In the genomic region with DNA sequence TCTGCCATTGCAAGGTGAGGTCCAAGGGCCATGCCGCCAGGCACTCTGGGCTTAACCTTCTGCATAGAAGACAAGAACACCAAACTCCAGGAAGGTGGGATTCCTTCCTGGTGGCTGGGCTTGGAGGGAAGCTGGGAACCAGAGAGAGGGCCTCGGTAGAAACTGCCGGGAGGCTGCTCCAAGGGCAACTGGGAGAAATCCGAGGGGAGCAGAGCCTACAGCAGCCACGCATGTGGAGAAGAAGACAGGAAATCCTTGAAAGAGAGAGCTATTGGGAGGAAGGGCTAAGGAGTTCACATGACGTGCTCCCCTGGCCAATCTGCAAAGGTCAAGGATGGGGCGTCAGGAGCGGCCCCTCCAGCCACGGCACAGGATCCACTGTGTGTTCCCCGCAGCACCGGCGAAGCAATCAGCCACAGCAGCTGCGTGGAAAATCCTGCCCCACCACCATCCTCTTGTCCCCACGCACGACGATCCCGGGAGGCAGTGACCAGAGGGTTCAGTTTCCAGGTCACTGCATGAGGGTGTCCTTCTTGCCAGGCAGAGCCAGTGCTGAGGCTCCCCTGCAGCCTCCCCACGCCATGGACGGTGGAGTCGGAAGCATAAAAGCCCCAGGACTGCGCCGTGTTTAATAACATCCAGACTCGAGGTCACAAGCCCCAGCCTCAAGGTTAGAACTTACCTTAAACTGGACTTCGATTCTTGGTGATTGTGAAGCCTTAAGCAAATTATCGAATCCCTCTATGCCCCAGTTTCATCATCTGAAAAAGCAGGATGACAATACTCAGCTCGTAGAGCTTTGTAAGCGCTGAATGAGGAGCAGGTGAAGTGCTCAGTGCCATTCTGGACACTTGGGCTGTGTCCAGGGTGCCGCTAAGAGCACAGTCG, we compare ENCODE assay signal across 24 cellular contexts. TPM values are rescaled to one million over a fixed set of nuclear protein-coding genes. Genes with fewer than 3 reads are reported as not detected.
DNase-seq lines count a peak whose midpoint lies in the region; ATAC-seq, FAIRE-seq and TF ChIP-seq lines count a peak whose summit lies in the region.
"Had no signal": no experiment of that assay in that cellular context is flagged by ENCODE, and none has a peak within 500 bp of the region (broad histone marks: within the 10 kb centered on the region; RNA-seq: fewer than 3 reads in every experiment).

No MANE protein-coding gene starts in this region.

- peaks cover 46% of the 10 kb centered on the region for H3K4me1 ChIP-seq in HepG2 (ENCODE audit: insufficient read depth, low read length)
- no peaks in the 10 kb centered on the region for H3K4me1 ChIP-seq in right lobe of liver
- peaks cover 11 to 13% of the 10 kb centered on the region in 2 donors for H3K4me1 ChIP-seq in adrenal gland (replicated peaks in 1 of 2)
- H3K4me1 ChIP-seq in mesendoderm (ENCODE audit: control insufficient read depth, low read depth, low read length), result no peaks in the 10 kb centered on the region
- H3K4me1 ChIP-seq in spleen, result peaks cover 0 to 11% (median 0%) of the 10 kb centered on the region in 6 donors

- H4K20me1 ChIP-seq in HepG2 (ENCODE audit: insufficient read depth, low read length), result no peaks in the 10 kb centered on the region
- H4K20me1 ChIP-seq: BLaER1 treated with 17β-estradiol and CSF1 and Interleukin-3, amounts not matched to agents 10 nM and 100 nM had no signal

- no peak overlapping the region for H3K56ac ChIP-seq in mesendoderm (ENCODE audit: low read length)

- intact Hi-C loops in HepG2 (cut with micrococcal nuclease; ENCODE audit: unreplicated experiment), result no loop called here
- intact Hi-C loops in right lobe of liver (cut with DNase I), result loop anchor here in 1 of 2 donors (10.0 kb wide), 1 partner anchor 253 kb away; no protein-coding TSS in a partner anchor
- intact Hi-C loops in adrenal gland (cut with DNase I), result loop anchor here in 1 of 2 donors (5.0 kb wide), 1 partner anchor 45 kb away; no protein-coding TSS in a partner anchor
- intact Hi-C loops in spleen (cut with DNase I; ENCODE audit: low total_unique reads), result no loop called here

- H2BK15ac ChIP-seq in mesendoderm (replicated peaks; ENCODE audit: low read depth), result no peak overlapping the region

- TF ChIP-seq CTCF in HepG2 (CRISPR knock-in tag; IDR thresholded peaks at IDR 0.05), result no peak
- TF ChIP-seq CTCF in right lobe of liver (IDR thresholded peaks at IDR 0.05), result no peak
- no peak for TF ChIP-seq CTCF in adrenal gland (IDR thresholded peaks at IDR 0.05)
- no peak for TF ChIP-seq CTCF in spleen (IDR thresholded peaks at IDR 0.05 in 8 of 11, conservative IDR thresholded peaks at IDR 0.05 in 3 of 11)

- TF ChIP-seq POLR2A in HepG2 (IDR thresholded peaks at IDR 0.05; ENCODE audit: insufficient read depth in 1 of 2, low read depth in 2 of 2, low read length in 2 of 2), result peak in 1 of 2 experiments; percentile 15; a peak in 2 of 4 replicates
- TF ChIP-seq POLR2A in right lobe of liver (IDR thresholded peaks at IDR 0.05), result no peak
- peak in 1 of 2 donors; percentile 60 for TF ChIP-seq POLR2A in adrenal gland (IDR thresholded peaks at IDR 0.05)
- no peak for TF ChIP-seq POLR2A in spleen (IDR thresholded peaks at IDR 0.05)

- H3K27ac ChIP-seq in HepG2 (ENCODE audit: extremely low read length, insufficient read depth, low read length), result peak overlapping the region; percentile 44
- H3K27ac ChIP-seq in right lobe of liver, result no peak overlapping the region
- peak overlapping the region in 3 of 5 donors; percentile 49 to 80 (median 60) for H3K27ac ChIP-seq in adrenal gland
- H3K27ac ChIP-seq in mesendoderm (ENCODE audit: low read depth, low read length), result no peak overlapping the region
- H3K27ac ChIP-seq in spleen, result no peak overlapping the region
- H3K27ac ChIP-seq: BLaER1 treated with 17β-estradiol and CSF1 and Interleukin-3, amounts not matched to agents 10 nM and 100 nM; SJSA1 had no signal

- WGBS in HepG2 (ENCODE audit: low lambda C conversion rate), result 14% methylated on average over 18 of the region's 29 CpGs
- WGBS in right lobe of liver (ENCODE audit: insufficient coverage, low coverage, low lambda C conversion rate, missing lambda C conversion rate), result 52% methylated on average over 10 of the region's 29 CpGs
- 37 to 63% (median 43%) methylated on average over 10 to 29 of the region's 29 CpGs for WGBS in adrenal gland, 4 donors
- WGBS in mesendoderm (ENCODE audit: extremely low coverage, insufficient coverage, low lambda C conversion rate), result no CpG with 5 or more reads among the region's 29 CpGs
- 73 to 82% (median 74%) methylated on average over 22 to 29 of the region's 29 CpGs for WGBS in spleen, 5 donors

- BruUV-seq in HepG2 (replicated peaks; lab: Mats Ljungman, UMichigan), result no TSS peak

- H3K4me2 ChIP-seq in HepG2 (ENCODE audit: low read depth, low read length), result peak overlapping the region; percentile 73
- H3K4me2 ChIP-seq in mesendoderm (ENCODE audit: low read length), result no peak overlapping the region

- H2BK120ac ChIP-seq in mesendoderm (ENCODE audit: low read depth, low read length), result no peak overlapping the region

- POLR2A ChIA-PET in HepG2 (lab: Yijun Ruan, JAX), result interaction anchor here (1.2 to 2.2 kb wide), 4 partner anchors 9 to 106 kb away, joined by 3 to 13 read pairs (median 6); a partner anchor contains a TSS

- H3K4me3 ChIP-seq in HepG2 (replicated peaks in 1 of 3; ENCODE audit: insufficient read depth in 1 of 3, low read depth in 2 of 3, low read length in 3 of 3) (peak overlapping the region; percentile 5 to 57 (median 47); a peak in 5 of 6 replicates), right lobe of liver (no peak overlapping the region), adrenal gland (peak overlapping the region in 1 of 4 donors; percentile 16), mesendoderm (ENCODE audit: low read length) (no peak overlapping the region), spleen (no peak overlapping the region)
- H3K4me3 ChIP-seq: BLaER1 treated with 17β-estradiol and CSF1 and Interleukin-3, amounts not matched to agents 10 nM and 100 nM; SJSA1 had no signal

- no peak overlapping the region for H2AFZ ChIP-seq in HepG2 (ENCODE audit: low read length)

- DNase-seq in HepG2 (ENCODE audit: low spot score), result peak; percentile 50
- DNase-seq in right lobe of liver, result no peak
- peak in 5 of 7 donors; percentile 42 to 64 (median 46) for DNase-seq in adrenal gland
- no peak for DNase-seq in mesendoderm
- peak; percentile 68 for DNase-seq in spleen
- DNase-seq in mucosa of gallbladder (ENCODE audit: low spot score), result no peak
- DNase-seq in medulla oblongata (ENCODE audit: extremely low spot score), result no peak
- no peak for DNase-seq in HTR-8/SVneo (ENCODE audit: insufficient read length, low spot score)
- DNase-seq: CD4-positive, alpha-beta T cell; COR-L47; GDM1; H9; Karpas-422; NCI-H1436; NCI-H187; NCI-H2081 treated with DMSO at 0.1 percent for 48 hours; NCI-H2171; NCI-H510A treated with DMSO at 0.1 percent for 48 hours; OCI-M1 had no signal

- H3K27me3 ChIP-seq in HepG2 (ENCODE audit: control insufficient read depth in 1 of 2, insufficient read depth in 2 of 2, low read length in 2 of 2) (peaks cover 3 to 24% of the 10 kb centered on the region in 2 experiments; a peak in 4 of 5 replicates), right lobe of liver (no peaks in the 10 kb centered on the region), adrenal gland (no peaks in the 10 kb centered on the region), mesendoderm (ENCODE audit: insufficient read depth, low read length, poor library complexity) (no peaks in the 10 kb centered on the region), spleen (replicated peaks in 1 of 7) (peaks cover 0 to 34% (median 3%) of the 10 kb centered on the region in 7 donors)
- H3K27me3 ChIP-seq: BLaER1 treated with 17β-estradiol and CSF1 and Interleukin-3, amounts not matched to agents 10 nM and 100 nM had no signal

- CTCF ChIA-PET in HepG2 (lab: Yijun Ruan, JAX; ENCODE audit: low intra/inter-chr PET ratio, low total read pairs), result no interaction called here

- H3K79me2 ChIP-seq in HepG2 (ENCODE audit: insufficient read depth, low read length), result no peaks in the 10 kb centered on the region
- no peaks in the 10 kb centered on the region for H3K79me2 ChIP-seq in mesendoderm (ENCODE audit: control insufficient read depth, insufficient read depth, low read length)

- no peak for TF ChIP-seq EP300 in HepG2 (IDR thresholded peaks at IDR 0.05; ENCODE audit: low read depth in 2 of 2, low read length in 2 of 2)
- TF ChIP-seq EP300 in HepG2 (CRISPR knock-in tag; IDR thresholded peaks at IDR 0.05; ENCODE audit: borderline replicate concordance), result no peak

- FAIRE-seq in HepG2 (lab: Jason Lieb, UNC) (no peak), HTR-8/SVneo (lab: Jason Lieb, UNC) (no peak)
- FAIRE-seq: A204.1, GM12891, RCC 7860 had no signal

- H3K18ac ChIP-seq in mesendoderm (ENCODE audit: low read length), result no peak overlapping the region

- no peak overlapping the region for H2BK5ac ChIP-seq in mesendoderm (ENCODE audit: low read length)

- H3K9ac ChIP-seq in HepG2 (ENCODE audit: insufficient read depth, low read depth, low read length), result peak overlapping the region; percentile 18; the same call in 1 of the 2 replicates
- no peak overlapping the region for H3K9ac ChIP-seq in mesendoderm (ENCODE audit: low read length)
- H3K9ac ChIP-seq: BLaER1 treated with 17β-estradiol and CSF1 and Interleukin-3, amounts not matched to agents 10 nM and 100 nM had no signal

- H4K8ac ChIP-seq in mesendoderm (ENCODE audit: low read depth, low read length), result no peak overlapping the region

- TF ChIP-seq RAD21 in HepG2 (CRISPR knock-in tag; IDR thresholded peaks at IDR 0.05), result no peak

- ATAC-seq in HepG2, result peak; percentile 67
- no peak for ATAC-seq in right lobe of liver

- in situ Hi-C loops in HepG2 (cut with HindIII; ENCODE audit: extremely low pct_ligation_motif_present, low pct_unique_long_range_greater_than_20kb), result loop anchor here (5.0 to 25.0 kb wide), 3 partner anchors 130 to 1705 kb away; no protein-coding TSS in a partner anchor

- H3K36me3 ChIP-seq in HepG2 (replicated peaks in 1 of 2; ENCODE audit: control insufficient read depth in 1 of 2, insufficient read depth in 2 of 2, low read length in 2 of 2), result no peaks in the 10 kb centered on the region
- no peaks in the 10 kb centered on the region for H3K36me3 ChIP-seq in right lobe of liver
- H3K36me3 ChIP-seq in adrenal gland (replicated peaks in 1 of 2), result no peaks in the 10 kb centered on the region
- no peaks in the 10 kb centered on the region for H3K36me3 ChIP-seq in mesendoderm (ENCODE audit: control insufficient read depth, insufficient read depth, low read length)
- no peaks in the 10 kb centered on the region for H3K36me3 ChIP-seq in spleen
- H3K36me3 ChIP-seq: BLaER1 treated with 17β-estradiol and CSF1 and Interleukin-3, amounts not matched to agents 10 nM and 100 nM; SJSA1 had no signal

- H3K79me1 ChIP-seq in mesendoderm (ENCODE audit: low read length), result no peaks in the 10 kb centered on the region

- peak overlapping the region; percentile 30 for H3K23ac ChIP-seq in mesendoderm (ENCODE audit: low read length)

- H3K9me3 ChIP-seq in HepG2 (ENCODE audit: low read length), result no peaks in the 10 kb centered on the region
- H3K9me3 ChIP-seq in right lobe of liver, result no peaks in the 10 kb centered on the region
- no peaks in the 10 kb centered on the region for H3K9me3 ChIP-seq in adrenal gland (replicated peaks in 1 of 3)
- no peaks in the 10 kb centered on the region for H3K9me3 ChIP-seq in spleen
- H3K9me3 ChIP-seq: SJSA1 had no signal

- no peak overlapping the region for H4K5ac ChIP-seq in mesendoderm (ENCODE audit: low read length)

- no peak overlapping the region for H2AK5ac ChIP-seq in mesendoderm (ENCODE audit: low read length)

- H3K4ac ChIP-seq in mesendoderm (ENCODE audit: low read depth, low read length), result no peak overlapping the region

RNA-seq across cellular contexts. Expression of a gene that starts 8.6 kb away (rescaled TPM):
- 33.2 and 34.4 TPM in 2 replicates for total RNA-seq in HepG2 (2016; rRNA removed; fragmentation: Illumina TruSeq; extraction: Trizol)
- total RNA-seq in HepG2 (2016; cell fraction: cytosol; rRNA removed; fragmentation: Illumina TruSeq; extraction: Trizol; ENCODE audit: low read depth), result 47.7 and 48.9 TPM in 2 replicates
- total RNA-seq in HepG2 (2016; cell fraction: insoluble cytoplasmic fraction; rRNA removed; fragmentation: Illumina TruSeq; extraction: Trizol), result 31.4 and 33.7 TPM in 2 replicates
- 86.0 and 86.6 TPM in 2 replicates for total RNA-seq in HepG2 (2016; cell fraction: membrane; rRNA removed; fragmentation: Illumina TruSeq; extraction: Trizol)
- 29.7 and 31.1 TPM in 2 replicates for total RNA-seq in HepG2 (2016; cell fraction: nucleus; rRNA removed; fragmentation: Illumina TruSeq; extraction: Trizol)
- 32.7 TPM in 2 replicates for polyA plus RNA-seq in HepG2 (2011; rRNA removed)
- 31.1 and 33.7 TPM in 2 replicates for polyA plus RNA-seq in HepG2 (2011; cell fraction: cytosol; rRNA removed)
- 42.0 and 48.5 TPM in 2 replicates for polyA plus RNA-seq in HepG2 (2011; cell fraction: nucleus; rRNA removed)
- 26.5 and 33.1 TPM in 2 replicates for polyA plus RNA-seq in HepG2 (2012)
- 64.7 and 70.1 TPM in 2 replicates for polyA plus RNA-seq in HepG2 (2016; cell fraction: cytosol; fragmentation: Illumina TruSeq; extraction: Trizol; ENCODE audit: low read depth)
- polyA plus RNA-seq in HepG2 (2016; cell fraction: insoluble cytoplasmic fraction; fragmentation: Illumina TruSeq; extraction: Trizol; ENCODE audit: low read depth), result 40.4 and 47.0 TPM in 2 replicates
- polyA plus RNA-seq in HepG2 (2016; cell fraction: membrane; fragmentation: Illumina TruSeq; extraction: Trizol; ENCODE audit: low read depth), result 94.1 and 94.6 TPM in 2 replicates
- polyA plus RNA-seq in HepG2 (2016; cell fraction: nucleus; fragmentation: Illumina TruSeq; extraction: Trizol; ENCODE audit: insufficient read depth, low read depth), result 53.3 and 54.4 TPM in 2 replicates
- 40.2 and 62.1 TPM in 2 replicates for polyA minus RNA-seq in HepG2 (2011; rRNA and poly(A)+ RNA removed; ENCODE audit: low replicate concordance)
- polyA minus RNA-seq in HepG2 (2011; cell fraction: cytosol; rRNA and poly(A)+ RNA removed), result 16.4 and 18.6 TPM in 2 replicates
- 44.7 and 44.8 TPM in 2 replicates for polyA minus RNA-seq in HepG2 (2011; cell fraction: nucleus; rRNA and poly(A)+ RNA removed)
- total RNA-seq in right lobe of liver, result 10 to 100 TPM; 10.9 to 16.6 (median 14.3) TPM
- total RNA-seq in adrenal gland, result 10 to 100 TPM; 37.8 to 83.2 (median 53.0) TPM
- 10 to 100 TPM; 47.1 to 79.5 (median 63.3) TPM for polyA plus RNA-seq in adrenal gland
- 28.9 TPM for polyA plus RNA-seq in mesendoderm (2013, experiment 1 of 2)
- 30.4 TPM for polyA plus RNA-seq in mesendoderm (2013, experiment 2 of 2)
- total RNA-seq in spleen, result 10 to 100 TPM; 28.0 to 41.2 (median 35.3) TPM
- 10 to 100 TPM; 15.6 to 21.0 (median 17.3) TPM for polyA plus RNA-seq in spleen
- 28.1 TPM for total RNA-seq in mucosa of gallbladder

Comparison
In these comparisons a context has a peak if more than half of its experiments do, and no peak if none do; other contexts are left out.
1. DNase-seq: peak in HepG2 (single experiment), adrenal gland (5 of 7) and spleen (single experiment); none in right lobe of liver (0 of 3), mesendoderm (single experiment), mucosa of gallbladder (single experiment), medulla oblongata (single experiment) and HTR-8/SVneo (single experiment).
2. H3K27ac ChIP-seq: peak in HepG2 (single experiment) and adrenal gland (3 of 5); none in right lobe of liver (0 of 3), mesendoderm (single experiment) and spleen (0 of 8).
3. H3K4me3 ChIP-seq: peak in HepG2 (3 of 3); none in right lobe of liver (0 of 3), mesendoderm (single experiment) and spleen (0 of 8).